In the genomic region with DNA sequence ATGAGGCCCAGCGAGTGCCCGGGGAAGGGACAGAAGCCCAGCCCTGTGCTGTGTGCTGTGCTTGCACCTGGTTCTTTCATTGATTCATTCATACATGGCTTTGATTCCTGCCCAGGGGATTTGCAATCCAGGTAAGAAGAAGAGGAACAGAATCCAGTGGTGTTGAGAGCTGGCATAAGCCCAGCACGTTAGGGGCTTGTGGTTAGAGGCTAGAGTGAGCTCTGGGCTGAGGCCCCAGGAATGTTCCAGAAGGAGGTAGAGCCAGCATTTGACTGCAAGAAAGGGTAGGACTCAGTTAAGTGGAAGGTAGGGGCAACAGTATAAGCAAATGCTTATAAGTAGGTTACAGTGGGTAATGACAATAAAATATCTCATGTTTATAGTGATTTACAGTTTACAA, we compare ENCODE assay signal across 1 cellular context.
TF ChIP-seq lines count a peak whose summit lies in the region.

No MANE protein-coding gene starts in this region.

TF ChIP-seq in WTC11, 78 proteins besides CTCF, POLR2A, EP300 and RAD21 (continued from another document):
- TF ChIP-seq, protein P1, sequence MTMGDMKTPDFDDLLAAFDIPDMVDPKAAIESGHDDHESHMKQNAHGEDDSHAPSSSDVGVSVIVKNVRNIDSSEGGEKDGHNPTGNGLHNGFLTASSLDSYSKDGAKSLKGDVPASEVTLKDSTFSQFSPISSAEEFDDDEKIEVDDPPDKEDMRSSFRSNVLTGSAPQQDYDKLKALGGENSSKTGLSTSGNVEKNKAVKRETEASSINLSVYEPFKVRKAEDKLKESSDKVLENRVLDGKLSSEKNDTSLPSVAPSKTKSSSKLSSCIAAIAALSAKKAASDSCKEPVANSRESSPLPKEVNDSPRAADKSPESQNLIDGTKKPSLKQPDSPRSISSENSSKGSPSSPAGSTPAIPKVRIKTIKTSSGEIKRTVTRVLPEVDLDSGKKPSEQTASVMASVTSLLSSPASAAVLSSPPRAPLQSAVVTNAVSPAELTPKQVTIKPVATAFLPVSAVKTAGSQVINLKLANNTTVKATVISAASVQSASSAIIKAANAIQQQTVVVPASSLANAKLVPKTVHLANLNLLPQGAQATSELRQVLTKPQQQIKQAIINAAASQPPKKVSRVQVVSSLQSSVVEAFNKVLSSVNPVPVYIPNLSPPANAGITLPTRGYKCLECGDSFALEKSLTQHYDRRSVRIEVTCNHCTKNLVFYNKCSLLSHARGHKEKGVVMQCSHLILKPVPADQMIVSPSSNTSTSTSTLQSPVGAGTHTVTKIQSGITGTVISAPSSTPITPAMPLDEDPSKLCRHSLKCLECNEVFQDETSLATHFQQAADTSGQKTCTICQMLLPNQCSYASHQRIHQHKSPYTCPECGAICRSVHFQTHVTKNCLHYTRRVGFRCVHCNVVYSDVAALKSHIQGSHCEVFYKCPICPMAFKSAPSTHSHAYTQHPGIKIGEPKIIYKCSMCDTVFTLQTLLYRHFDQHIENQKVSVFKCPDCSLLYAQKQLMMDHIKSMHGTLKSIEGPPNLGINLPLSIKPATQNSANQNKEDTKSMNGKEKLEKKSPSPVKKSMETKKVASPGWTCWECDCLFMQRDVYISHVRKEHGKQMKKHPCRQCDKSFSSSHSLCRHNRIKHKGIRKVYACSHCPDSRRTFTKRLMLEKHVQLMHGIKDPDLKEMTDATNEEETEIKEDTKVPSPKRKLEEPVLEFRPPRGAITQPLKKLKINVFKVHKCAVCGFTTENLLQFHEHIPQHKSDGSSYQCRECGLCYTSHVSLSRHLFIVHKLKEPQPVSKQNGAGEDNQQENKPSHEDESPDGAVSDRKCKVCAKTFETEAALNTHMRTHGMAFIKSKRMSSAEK (CRISPR knock-in tag; IDR thresholded peaks at IDR 0.05; ENCODE audit: borderline replicate concordance) = no peak
- TF ChIP-seq, protein P2, sequence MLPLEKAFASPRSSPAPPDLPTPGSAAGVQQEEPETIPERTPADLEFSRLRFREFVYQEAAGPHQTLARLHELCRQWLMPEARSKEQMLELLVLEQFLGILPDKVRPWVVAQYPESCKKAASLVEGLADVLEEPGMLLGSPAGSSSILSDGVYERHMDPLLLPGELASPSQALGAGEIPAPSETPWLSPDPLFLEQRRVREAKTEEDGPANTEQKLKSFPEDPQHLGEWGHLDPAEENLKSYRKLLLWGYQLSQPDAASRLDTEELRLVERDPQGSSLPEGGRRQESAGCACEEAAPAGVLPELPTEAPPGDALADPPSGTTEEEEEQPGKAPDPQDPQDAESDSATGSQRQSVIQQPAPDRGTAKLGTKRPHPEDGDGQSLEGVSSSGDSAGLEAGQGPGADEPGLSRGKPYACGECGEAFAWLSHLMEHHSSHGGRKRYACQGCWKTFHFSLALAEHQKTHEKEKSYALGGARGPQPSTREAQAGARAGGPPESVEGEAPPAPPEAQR (CRISPR knock-in tag; IDR thresholded peaks at IDR 0.05) = no peak
